ENCODE assay signal across 8 cellular contexts in the genomic region with DNA sequence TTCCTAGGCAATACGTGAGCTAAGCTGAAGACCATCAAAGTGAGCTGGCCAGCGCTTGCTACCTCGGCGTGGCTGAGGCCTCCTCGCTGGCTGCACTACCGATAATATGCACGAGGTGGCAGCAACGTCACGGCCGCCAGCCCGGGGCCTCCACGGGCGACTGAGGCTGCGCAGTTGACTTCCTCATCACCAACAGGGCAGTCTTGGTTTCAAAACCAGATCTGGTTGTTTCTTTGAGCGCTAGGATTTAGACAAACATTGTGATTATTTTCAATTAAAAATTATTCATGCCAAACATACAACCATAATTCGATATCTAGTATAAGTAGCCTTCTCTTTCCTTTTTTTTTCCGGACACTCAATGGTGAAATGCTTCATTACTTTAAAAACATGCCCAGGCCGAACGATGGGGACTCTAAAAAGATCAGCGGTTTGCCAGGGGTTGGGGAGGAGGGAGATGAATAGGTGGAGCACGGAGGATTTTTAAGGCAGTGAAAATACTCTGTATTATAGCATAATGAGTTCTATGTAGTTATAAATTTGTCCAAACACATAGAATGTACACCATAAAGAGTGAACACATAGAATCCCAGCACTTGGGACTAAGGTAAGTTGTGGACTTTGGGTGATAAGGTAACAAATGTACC. TPM values are rescaled to one million over a fixed set of nuclear protein-coding genes. Genes with fewer than 3 reads are reported as not detected.
DNase-seq lines count a peak whose midpoint lies in the region; ATAC-seq and TF ChIP-seq lines count a peak whose summit lies in the region.

No MANE protein-coding gene starts in this region.

- H3K27me3 Mint-ChIP-seq in activated T-helper 17 cell treated with anti-CD3 and anti-CD28 coated beads, Interleukin-2, amount 50 U/mL, for 72 hours, result no peaks in the 10 kb centered on the region

- no peak for TF ChIP-seq POLR2A in testis (IDR thresholded peaks at IDR 0.05)

- H3K27me3 ChIP-seq in testis, result no peaks in the 10 kb centered on the region

- no peak overlapping the region for H3K27ac ChIP-seq in testis

- TF ChIP-seq CTCF in foreskin fibroblast (IDR thresholded peaks at IDR 0.05; ENCODE audit: low read depth, low read length) (peak; percentile 87), omental fat pad (IDR thresholded peaks at IDR 0.05) (peak in 2 of 3 donors; percentile 35 to 68), testis (IDR thresholded peaks at IDR 0.05) (peak; percentile 91 to 98 (median 94))

- H3K4me3 Mint-ChIP-seq in activated T-helper 17 cell treated with anti-CD3 and anti-CD28 coated beads, Interleukin-2, amount 50 U/mL, for 72 hours, result peak overlapping the region; percentile 47

- H3K27ac Mint-ChIP-seq in activated T-helper 17 cell treated with anti-CD3 and anti-CD28 coated beads, Interleukin-2, amount 50 U/mL, for 72 hours, result peak overlapping the region; percentile 54

- DNase-seq in DMS 273 (lab: John Stamatoyannopoulos, UW; ENCODE audit: unreplicated experiment), result peak; percentile 88
- peak; percentile 79 for DNase-seq in HuH-7.5 (ENCODE audit: low spot score)
- peak; percentile 72 for DNase-seq in RPMI7951 (ENCODE audit: low read depth)
- DNase-seq in foreskin fibroblast, result peak; percentile 59 to 89
- DNase-seq in omental fat pad (ENCODE audit: low spot score), result peak; percentile 42
- DNase-seq in testis, result peak; percentile 91

- no peaks in the 10 kb centered on the region for H3K4me1 Mint-ChIP-seq in activated T-helper 17 cell treated with anti-CD3 and anti-CD28 coated beads, Interleukin-2, amount 50 U/mL, for 72 hours

- H3K36me3 Mint-ChIP-seq in activated T-helper 17 cell treated with anti-CD3 and anti-CD28 coated beads, Interleukin-2, amount 50 U/mL, for 72 hours (ENCODE audit: low read depth), result no peaks in the 10 kb centered on the region

- no peaks in the 10 kb centered on the region for H3K9me3 Mint-ChIP-seq in activated T-helper 17 cell treated with anti-CD3 and anti-CD28 coated beads, Interleukin-2, amount 50 U/mL, for 72 hours

- peak; percentile 75 for ATAC-seq in GM21423 (IDR thresholded peaks at IDR 0.05; ENCODE audit: unreplicated experiment)
- ATAC-seq in activated T-helper 17 cell treated with anti-CD3 and anti-CD28 coated beads, Interleukin-2, amount 50 U/mL, for 72 hours (replicated peaks), result peak; percentile 99
- peak; percentile 89 for ATAC-seq in omental fat pad (ENCODE audit: low FRiP score)

- no peak overlapping the region for H3K4me3 ChIP-seq in foreskin fibroblast (ENCODE audit: low read depth in 1 of 2, low read length in 2 of 2)
- peak overlapping the region in 1 of 2 donors; percentile 13 for H3K4me3 ChIP-seq in testis

- no peaks in the 10 kb centered on the region for H3K9me3 ChIP-seq in testis

- WGBS in testis, 2 donors, result 14 to 15% methylated on average over 21 of the region's 21 CpGs

- H3K4me1 ChIP-seq in testis, result no peaks in the 10 kb centered on the region

- no peaks in the 10 kb centered on the region for H3K36me3 ChIP-seq in testis (ENCODE audit: low read depth, missing control alignments)

- intact Hi-C loops in testis (cut with DNase I; ENCODE audit: low total_unique reads), result loop anchor here (10.0 kb wide), 1 partner anchor 541 kb away; no protein-coding TSS in a partner anchor

RNA-seq across cellular contexts. Expression of a gene that starts 52.0 kb away (rescaled TPM):
- total RNA-seq in RPMI7951 (2014; rRNA removed; shearing (Covaris generic)), result 125 and 139 TPM in 2 replicates
- under 1 TPM; 0.24 to 0.69 TPM for total RNA-seq in activated T-helper 17 cell treated with anti-CD3 and anti-CD28 coated beads, Interleukin-2, amount 50 U/mL, for 72 hours
- 100 to 1,000 TPM; 296 to 494 (median 360) TPM for total RNA-seq in omental fat pad
- total RNA-seq in testis, result 10 to 100 TPM; 53.1 to 53.5 TPM
- 60.1 TPM for polyA plus RNA-seq in testis (ENCODE audit: insufficient read depth, low read depth, low replicate concordance)

Comparison
In these comparisons a context has a peak if more than half of its experiments do, and no peak if none do; other contexts are left out.
1. RNA of a gene that starts 52.0 kb away (total RNA-seq): 296 to 494 TPM in omental fat pad, 125 to 139 TPM in RPMI7951 and 53.1 to 53.5 TPM in testis; 0.24 to 0.69 TPM in activated T-helper 17 cell treated with anti-CD3 and anti-CD28 coated beads, Interleukin-2, amount 50 U/mL, for 72 hours; every median in the first group is over 10 times any median in the second.
2. Peak in every context shown above with its lines, with median percentiles within 50 percentile points of each other: DNase-seq, ATAC-seq and CTCF ChIP-seq.